ENCODE assay signal across 14 cellular contexts in genomic region chr5:170585278-170585677, GRCh38.
A peak's percentile ranks its signal among the peaks of the same experiment; 100 is the strongest.
DNase-seq lines count a peak whose midpoint lies in the region; ATAC-seq, FAIRE-seq and TF ChIP-seq lines count a peak whose summit lies in the region.
"Had no signal": no experiment of that assay in that cellular context is flagged by ENCODE, and none has a peak within 500 bp of the region (broad histone marks: within the 10 kb centered on the region; RNA-seq: fewer than 3 reads in every experiment).

No MANE protein-coding gene starts in this region.

- H3K27me3 ChIP-seq in foreskin keratinocyte: no peaks in the 10 kb centered on the region

- TF ChIP-seq CTCF in RWPE1 (conservative IDR thresholded peaks at IDR 0.05; ENCODE audit: low read depth): no peak
- TF ChIP-seq CTCF in foreskin keratinocyte (conservative IDR thresholded peaks at IDR 0.05): no peak

- DNase-seq in HTR-8/SVneo (ENCODE audit: insufficient read length, low spot score) (no peak), RWPE1 (ENCODE audit: low spot score) (peak; percentile 36), foreskin keratinocyte (peak in 1 of 2 donors; percentile 28), renal cortical epithelial cell (ENCODE audit: low read depth) (peak; percentile 65), AML-193 (lab: John Stamatoyannopoulos, UW) (no peak), HPDE6-E6E7 (ENCODE audit: extremely low spot score) (no peak), SIG-M5 treated with dmso at 0.1 percent for 504 hours (lab: John Stamatoyannopoulos, UW; ENCODE audit: unreplicated experiment) (no peak)
- DNase-seq: CD8-positive, alpha-beta memory T cell; H7; Kasumi-1; NCI-H1092 treated with DMSO at 0.1 percent for 48 hours; NCI-H2081; NCI-H510A treated with DMSO at 0.1 percent for 48 hours; SIG-M5 had no signal

- no peaks in the 10 kb centered on the region for H3K4me1 ChIP-seq in foreskin keratinocyte

- POLR2A ChIA-PET in RWPE1 (lab: Yijun Ruan, JAX; ENCODE audit: low non-redundant PET): no interaction called here

- H3K27ac ChIP-seq in RWPE1: no peak overlapping the region
- no peak overlapping the region for H3K27ac ChIP-seq in foreskin keratinocyte

- peak; percentile 36 for ATAC-seq in foreskin keratinocyte

- FAIRE-seq in HTR-8/SVneo (lab: Jason Lieb, UNC): peak; percentile 16

- CTCF ChIA-PET in RWPE1 (lab: Yijun Ruan, JAX): interaction anchor here (0.6 kb wide), 2 partner anchors 12 to 48 kb away, joined by 3 to 7 read pairs; no protein-coding TSS in a partner anchor

Comparison
In these comparisons a context has a peak if more than half of its experiments do, and no peak if none do; other contexts are left out.
1. DNase-seq: peak in RWPE1 (single experiment) and renal cortical epithelial cell (single experiment); none in HTR-8/SVneo (single experiment), AML-193 (0 of 2), HPDE6-E6E7 (single experiment) and SIG-M5 treated with dmso at 0.1 percent for 504 hours (single experiment).